In genomic region chr3:118949113-118949760, GRCh38 we compare ENCODE assay signal across 18 cellular contexts.
DNase-seq lines count a peak whose midpoint lies in the region; ATAC-seq and TF ChIP-seq lines count a peak whose summit lies in the region.
"Had no signal": no experiment of that assay in that cellular context is flagged by ENCODE, and none has a peak within 500 bp of the region (broad histone marks: within the 10 kb centered on the region; RNA-seq: fewer than 3 reads in every experiment).

No MANE protein-coding gene starts in this region.

- 71% methylated on average over 1 of the region's 1 CpG for WGBS in smooth muscle cell (ENCODE audit: low lambda C conversion rate)

- no peaks in the 10 kb centered on the region for H4K20me1 ChIP-seq in MM.1S (ENCODE audit: insufficient read depth, low read length)
- no peaks in the 10 kb centered on the region for H4K20me1 ChIP-seq in smooth muscle cell (ENCODE audit: low read depth)

- TF ChIP-seq CTCF in MM.1S (IDR thresholded peaks at IDR 0.05; ENCODE audit: low read length) (no peak), smooth muscle cell (IDR thresholded peaks at IDR 0.05; ENCODE audit: borderline replicate concordance, insufficient read depth, poor library complexity, severe bottlenecking) (no peak)

- H3K9me3 Mint-ChIP-seq in activated T-cell treated with anti-CD3 and anti-CD28 coated beads, Interleukin-2, amount 50 U/mL, for 72 hours, result no peaks in the 10 kb centered on the region
- peaks cover 4% of the 10 kb centered on the region for H3K9me3 Mint-ChIP-seq in activated naive CD8-positive, alpha-beta T cell treated with anti-CD3 and anti-CD28 coated beads for 36 hours

- H3F3A ChIP-seq in MM.1S (ENCODE audit: insufficient read depth, low read length) (0 out of 2 replicates have a peak, but pooled peaks cover 5% of the 10 kb centered on the region), smooth muscle cell (ENCODE audit: low read depth) (no peaks in the 10 kb centered on the region)

- H3K27ac ChIP-seq in MM.1S (ENCODE audit: low read length) (peak overlapping the region; percentile 29; the same call in 1 of the 2 replicates), smooth muscle cell (ENCODE audit: low read depth) (peak overlapping the region; percentile 19)
- H3K27ac ChIP-seq: brain microvascular endothelial cell, coronary artery, thoracic aorta had no signal

- H3K79me2 ChIP-seq in MM.1S (ENCODE audit: low read length) (no peaks in the 10 kb centered on the region), smooth muscle cell (ENCODE audit: low read depth) (no peaks in the 10 kb centered on the region)

- H3K4me2 ChIP-seq in MM.1S (ENCODE audit: low read depth, low read length) (peak overlapping the region; percentile 51), smooth muscle cell (no peak overlapping the region)

- H3K4me1 ChIP-seq in MM.1S (ENCODE audit: low read length) (peaks cover 12% of the 10 kb centered on the region), smooth muscle cell (ENCODE audit: low read depth) (peaks cover 9% of the 10 kb centered on the region)

- H2AFZ ChIP-seq in MM.1S (ENCODE audit: low read length) (no peak overlapping the region), smooth muscle cell (ENCODE audit: low read depth) (no peak overlapping the region)

- no peaks in the 10 kb centered on the region for H3K27me3 Mint-ChIP-seq in activated T-cell treated with anti-CD3 and anti-CD28 coated beads, Interleukin-2, amount 50 U/mL, for 72 hours (ENCODE audit: low read depth)
- no peaks in the 10 kb centered on the region for H3K27me3 Mint-ChIP-seq in activated naive CD8-positive, alpha-beta T cell treated with anti-CD3 and anti-CD28 coated beads for 36 hours

- H3K27me3 ChIP-seq in MM.1S (replicated peaks; ENCODE audit: insufficient read depth, low read length), result no peaks in the 10 kb centered on the region
- H3K27me3 ChIP-seq in smooth muscle cell (ENCODE audit: low read depth), result no peaks in the 10 kb centered on the region
- H3K27me3 ChIP-seq: brain microvascular endothelial cell had no signal

- no peaks in the 10 kb centered on the region for H3K36me3 ChIP-seq in MM.1S (replicated peaks; ENCODE audit: insufficient read depth, low read length)
- H3K36me3 ChIP-seq in smooth muscle cell (ENCODE audit: low read depth), result no peaks in the 10 kb centered on the region
- H3K36me3 ChIP-seq: brain microvascular endothelial cell, thoracic aorta had no signal

- ATAC-seq in activated T-cell treated with anti-CD3 and anti-CD28 coated beads, Interleukin-2, amount 50 U/mL, for 72 hours (replicated peaks in 1 of 2), result peak; percentile 58 to 65
- no peak for ATAC-seq in GM18520 (IDR thresholded peaks at IDR 0.05; ENCODE audit: unreplicated experiment)

- peak overlapping the region; percentile 53 to 69 for H3K4me3 Mint-ChIP-seq in activated T-cell treated with anti-CD3 and anti-CD28 coated beads, Interleukin-2, amount 50 U/mL, for 72 hours
- peak overlapping the region; percentile 5 for H3K4me3 Mint-ChIP-seq in activated naive CD8-positive, alpha-beta T cell treated with anti-CD3 and anti-CD28 coated beads for 36 hours

- no peaks in the 10 kb centered on the region for H3K36me3 Mint-ChIP-seq in activated T-cell treated with anti-CD3 and anti-CD28 coated beads, Interleukin-2, amount 50 U/mL, for 72 hours (ENCODE audit: insufficient read depth in 2 of 2)
- H3K36me3 Mint-ChIP-seq in activated naive CD8-positive, alpha-beta T cell treated with anti-CD3 and anti-CD28 coated beads for 36 hours, result no peaks in the 10 kb centered on the region

- peak overlapping the region; percentile 5; the same call in 1 of the 2 replicates for H3K4me3 ChIP-seq in MM.1S (ENCODE audit: low read length)
- H3K4me3 ChIP-seq in smooth muscle cell, result no peak overlapping the region
- H3K4me3 ChIP-seq: coronary artery, thoracic aorta had no signal

- H3K9ac ChIP-seq in MM.1S (ENCODE audit: low read length), result no peak overlapping the region
- H3K9ac ChIP-seq in smooth muscle cell (ENCODE audit: low read depth), result no peak overlapping the region

- no peaks in the 10 kb centered on the region for H3K9me3 ChIP-seq in MM.1S (replicated peaks; ENCODE audit: insufficient read depth, low read length)
- H3K9me3 ChIP-seq in smooth muscle cell (replicated peaks; ENCODE audit: low read depth), result no peaks in the 10 kb centered on the region
- H3K9me3 ChIP-seq: thoracic aorta had no signal

- DNase-seq in activated T-cell treated with anti-CD3 and anti-CD28 coated beads, Interleukin-2, amount 50 U/mL, for 72 hours, result no peak
- no peak for DNase-seq in activated T-cell treated with anti-CD3 and anti-CD28 coated beads, Interleukin-2, amount 50 U/mL, for 48 hours
- DNase-seq in MM.1S (peak; percentile 75), smooth muscle cell (lab: John Stamatoyannopoulos, UW; ENCODE audit: unreplicated experiment) (no peak), NCI-H1092 treated with DMSO at 0.1 percent for 48 hours (lab: John Stamatoyannopoulos, UW) (no peak)
- DNase-seq in activated naive CD8-positive, alpha-beta T cell treated with anti-CD3 and anti-CD28 coated beads for 36 hours, result no peak
- no peak for DNase-seq in stimulated activated CD8-positive, alpha-beta memory T cell treated with anti-CD3 and anti-CD28 coated beads, Interleukin-4, amount 100 ng/mL, for 48 hours
- DNase-seq: brain microvascular endothelial cell; Karpas-422; NCI-H1048; NCI-H2081 treated with DMSO at 0.1 percent for 48 hours; NCI-H526 treated with DMSO at 0.1 percent for 48 hours; nucleus accumbens; Right ventricle myocardium superior; stimulated activated CD4-positive, alpha-beta T cell treated with anti-CD3 and anti-CD28 coated beads, Interleukin-15, amount 100 ng/mL, for 24 hours had no signal

- peak overlapping the region; percentile 83 for H3K27ac Mint-ChIP-seq in activated T-cell treated with anti-CD3 and anti-CD28 coated beads, Interleukin-2, amount 50 U/mL, for 72 hours
- H3K27ac Mint-ChIP-seq in activated naive CD8-positive, alpha-beta T cell treated with anti-CD3 and anti-CD28 coated beads for 36 hours, result peak overlapping the region; percentile 64

- H3K9me2 ChIP-seq in MM.1S (replicated peaks; ENCODE audit: insufficient read depth, low read length), result no peaks in the 10 kb centered on the region

- peaks cover 31% of the 10 kb centered on the region for H3K4me1 Mint-ChIP-seq in activated T-cell treated with anti-CD3 and anti-CD28 coated beads, Interleukin-2, amount 50 U/mL, for 72 hours (ENCODE audit: low read depth)
- H3K4me1 Mint-ChIP-seq in activated naive CD8-positive, alpha-beta T cell treated with anti-CD3 and anti-CD28 coated beads for 36 hours, result peaks cover 28% of the 10 kb centered on the region
